22 cellular contexts compared by ENCODE assay signal in genomic region chr16:89417352-89417751, GRCh38.
DNase-seq lines count a peak whose midpoint lies in the region; ATAC-seq, FAIRE-seq and TF ChIP-seq lines count a peak whose summit lies in the region.
"Had no signal": no experiment of that assay in that cellular context is flagged by ENCODE, and none has a peak within 500 bp of the region (broad histone marks: within the 10 kb centered on the region; RNA-seq: fewer than 3 reads in every experiment).

No MANE protein-coding gene starts in this region.

- no peaks in the 10 kb centered on the region for H3K27me3 ChIP-seq in CD4-positive, CD25-positive, alpha-beta regulatory T cell (ENCODE audit: control insufficient read depth, insufficient read depth, low read length)
- H3K27me3 ChIP-seq in H9 (ENCODE audit: insufficient read depth, low read length) (no peaks in the 10 kb centered on the region), colonic mucosa (no peaks in the 10 kb centered on the region)
- no peaks in the 10 kb centered on the region for H3K27me3 ChIP-seq in effector memory CD4-positive, alpha-beta T cell (replicated peaks; ENCODE audit: control insufficient read depth, insufficient read depth, low read length, poor library complexity, severe bottlenecking)
- H3K27me3 ChIP-seq: spleen, suprapubic skin had no signal

- no peak overlapping the region for H3K4ac ChIP-seq in H9 (ENCODE audit: low read depth, low read length)

- H4K91ac ChIP-seq in H9 (ENCODE audit: insufficient read length, low read depth, low read length) = no peak overlapping the region

- no peaks in the 10 kb centered on the region for H3K27me3 Mint-ChIP-seq in CD4-positive, CD25-positive, alpha-beta regulatory T cell
- no peaks in the 10 kb centered on the region for H3K27me3 Mint-ChIP-seq in H9 (ENCODE audit: low read depth)
- no peaks in the 10 kb centered on the region for H3K27me3 Mint-ChIP-seq in naive thymus-derived CD8-positive, alpha-beta T cell
- H3K27me3 Mint-ChIP-seq: IgD-negative memory B cell had no signal

- H3K23ac ChIP-seq in H9 (ENCODE audit: insufficient read length, low read depth, low read length) = no peak overlapping the region

- DNase-seq in CD4-positive, CD25-positive, alpha-beta regulatory T cell = no peak
- DNase-seq in H9 (no peak), colonic mucosa (peak; percentile 44), NCI-H187 treated with DMSO at 0.1 percent for 48 hours (lab: John Stamatoyannopoulos, UW) (no peak), H54 (ENCODE audit: insufficient read length, low spot score) (no peak), NCI-H1048 (lab: John Stamatoyannopoulos, UW) (no peak)
- no peak for DNase-seq in naive thymus-derived CD8-positive, alpha-beta T cell
- no peak for DNase-seq in effector memory CD4-positive, alpha-beta T cell
- DNase-seq: amygdala; MM.1S; natural killer cell; NCI-H187; NK-92 treated with Interleukin-12 subunit alpha and Interleukin-12 subunit beta, amount 100 ng/mL, for 24 hours; spleen; T-helper 1 cell; WERI-Rb-1 had no signal

- no peak overlapping the region for H2BK15ac ChIP-seq in H9 (ENCODE audit: low read depth, low read length)

- no peak overlapping the region for H4K8ac ChIP-seq in H9 (replicated peaks; ENCODE audit: insufficient read length, low read depth, low read length)

- H2AFZ ChIP-seq in H9 (ENCODE audit: low read length) = no peak overlapping the region

- peaks cover 13 to 84% (median 50%) of the 10 kb centered on the region in 4 donors for H3K4me1 Mint-ChIP-seq in CD4-positive, CD25-positive, alpha-beta regulatory T cell
- H3K4me1 Mint-ChIP-seq in H9 = peaks cover 31 to 32% of the 10 kb centered on the region in 2 experiments
- peaks cover 30 to 86% (median 80%) of the 10 kb centered on the region in 4 donors for H3K4me1 Mint-ChIP-seq in naive thymus-derived CD8-positive, alpha-beta T cell

- no peaks in the 10 kb centered on the region for H4K20me1 ChIP-seq in H9 (ENCODE audit: control insufficient read depth, insufficient read depth, insufficient read length)

- H3K9me3 Mint-ChIP-seq in CD4-positive, CD25-positive, alpha-beta regulatory T cell = no peaks in the 10 kb centered on the region
- H3K9me3 Mint-ChIP-seq in H9 = no peaks in the 10 kb centered on the region
- peaks cover 0 to 2% (median 0%) of the 10 kb centered on the region in 9 donors for H3K9me3 Mint-ChIP-seq in naive thymus-derived CD8-positive, alpha-beta T cell
- H3K9me3 Mint-ChIP-seq: IgD-negative memory B cell, natural killer cell had no signal

- H3T11ph ChIP-seq in H9 (ENCODE audit: low read length) = no peak overlapping the region

- H3K4me2 ChIP-seq in H9 (ENCODE audit: insufficient read depth, insufficient read length, low read length) = no peak overlapping the region

- peak overlapping the region in 2 of 3 donors; percentile 69 to 86 for H3K27ac Mint-ChIP-seq in CD4-positive, CD25-positive, alpha-beta regulatory T cell
- H3K27ac Mint-ChIP-seq in H9 = peak overlapping the region in 2 of 3 experiments; percentile 12 to 18; a peak in 1 of 7 replicates
- H3K27ac Mint-ChIP-seq in naive thymus-derived CD8-positive, alpha-beta T cell = peak overlapping the region in 6 of 10 donors; percentile 22 to 76 (median 42)
- H3K27ac Mint-ChIP-seq: natural killer cell had no signal

- no peak overlapping the region for H2BK12ac ChIP-seq in H9 (ENCODE audit: insufficient read length, low read depth, low read length)

- H3K79me2 ChIP-seq in H9 (ENCODE audit: insufficient read depth, low read length) = peaks cover 78% of the 10 kb centered on the region; the same call in 1 of the 2 replicates

- no peak overlapping the region for H2AK5ac ChIP-seq in H9 (ENCODE audit: insufficient read length, low read length)

- no peak overlapping the region for H3K56ac ChIP-seq in H9 (ENCODE audit: insufficient read length, low read depth, low read length)

- no peak overlapping the region for H2BK5ac ChIP-seq in H9 (ENCODE audit: insufficient read length, low read length)

- H3K36me3 Mint-ChIP-seq in CD4-positive, CD25-positive, alpha-beta regulatory T cell = peaks cover 10% of the 10 kb centered on the region
- peaks cover 6 to 22% (median 19%) of the 10 kb centered on the region in 3 experiments for H3K36me3 Mint-ChIP-seq in H9 (ENCODE audit: insufficient read depth in 1 of 3, low read depth in 3 of 3)
- H3K36me3 Mint-ChIP-seq in naive thymus-derived CD8-positive, alpha-beta T cell = peaks cover 0 to 46% (median 4%) of the 10 kb centered on the region in 3 donors

- H3K4me3 ChIP-seq in CD4-positive, CD25-positive, alpha-beta regulatory T cell (ENCODE audit: low read depth, low read length) = no peak overlapping the region
- H3K4me3 ChIP-seq in colonic mucosa = no peak overlapping the region
- no peak overlapping the region for H3K4me3 ChIP-seq in effector memory CD4-positive, alpha-beta T cell (ENCODE audit: insufficient read depth, low read depth, low read length, poor library complexity, severe bottlenecking)
- H3K4me3 ChIP-seq: HAP-1, prostate gland, spleen, suprapubic skin had no signal

- H3K9me3 ChIP-seq in CD4-positive, CD25-positive, alpha-beta regulatory T cell (ENCODE audit: control insufficient read depth in 2 of 2, low read length in 2 of 2) = no peaks in the 10 kb centered on the region
- H3K9me3 ChIP-seq in H9 (ENCODE audit: control insufficient read depth, low read depth, low read length) (no peaks in the 10 kb centered on the region), colonic mucosa (no peaks in the 10 kb centered on the region)
- H3K9me3 ChIP-seq in effector memory CD4-positive, alpha-beta T cell (ENCODE audit: control insufficient read depth, low read length) = no peaks in the 10 kb centered on the region
- H3K9me3 ChIP-seq: HAP-1, prostate gland, spleen, suprapubic skin had no signal

- H3K23me2 ChIP-seq in H9 (ENCODE audit: insufficient read length, low read depth, low read length, poor library complexity, severe bottlenecking) = no peaks in the 10 kb centered on the region

- peaks cover 23% of the 10 kb centered on the region for H3K36me3 ChIP-seq in CD4-positive, CD25-positive, alpha-beta regulatory T cell (ENCODE audit: control insufficient read depth, insufficient read depth, low read length)
- no peaks in the 10 kb centered on the region for H3K36me3 ChIP-seq in colonic mucosa
- H3K36me3 ChIP-seq in effector memory CD4-positive, alpha-beta T cell (ENCODE audit: control insufficient read depth, insufficient read depth, low read length) = no peaks in the 10 kb centered on the region
- H3K36me3 ChIP-seq: prostate gland, suprapubic skin, WERI-Rb-1 had no signal

- TF ChIP-seq POLR2A in H54 (IDR thresholded peaks at IDR 0.05; ENCODE audit: low read depth, low read length) = no peak

- no peak for FAIRE-seq in H54 (lab: Jason Lieb, UNC)
- FAIRE-seq: D721Med had no signal

- H3K9ac ChIP-seq in H9 (ENCODE audit: extremely low read depth, insufficient read length, low read length) (no peak overlapping the region), colonic mucosa (ENCODE audit: low read depth in 2 of 2, low read length in 2 of 2) (no peak overlapping the region)

- H3K4me1 ChIP-seq in CD4-positive, CD25-positive, alpha-beta regulatory T cell (ENCODE audit: control insufficient read depth, insufficient read depth, low read length, poor library complexity, severe bottlenecking) = peaks cover 69% of the 10 kb centered on the region
- H3K4me1 ChIP-seq in H9 (ENCODE audit: insufficient read depth, low read length) = 0 out of 2 replicates have a peak, but pooled peaks cover 2% of the 10 kb centered on the region
- peaks cover 10% of the 10 kb centered on the region for H3K4me1 ChIP-seq in colonic mucosa
- peaks cover 20% of the 10 kb centered on the region for H3K4me1 ChIP-seq in effector memory CD4-positive, alpha-beta T cell (ENCODE audit: control insufficient read depth, insufficient read depth, low read length, poor library complexity, severe bottlenecking)
- H3K4me1 ChIP-seq: prostate gland had no signal

- H3K4me3 Mint-ChIP-seq in CD4-positive, CD25-positive, alpha-beta regulatory T cell = peak overlapping the region in 1 of 4 donors; percentile 31
- H3K4me3 Mint-ChIP-seq in H9 = no peak overlapping the region
- peak overlapping the region in 5 of 10 donors; percentile 3 to 29 (median 17) for H3K4me3 Mint-ChIP-seq in naive thymus-derived CD8-positive, alpha-beta T cell
- H3K4me3 Mint-ChIP-seq: natural killer cell had no signal

- no peak overlapping the region for H4K5ac ChIP-seq in H9 (ENCODE audit: insufficient read length, low read depth, low read length)

- POLR2A ChIA-PET in naive thymus-derived CD8-positive, alpha-beta T cell (lab: Charles Lee) = no interaction called here

- no peak overlapping the region for H3K18ac ChIP-seq in H9 (ENCODE audit: insufficient read length, low read depth, low read length)

- H3K27ac ChIP-seq in CD4-positive, CD25-positive, alpha-beta regulatory T cell (ENCODE audit: insufficient read depth, low read length, poor library complexity, severe bottlenecking) = no peak overlapping the region
- H3K27ac ChIP-seq in H9 (ENCODE audit: insufficient read length, low read depth, low read length) = no peak overlapping the region
- H3K27ac ChIP-seq in colonic mucosa = no peak overlapping the region
- no peak overlapping the region for H3K27ac ChIP-seq in effector memory CD4-positive, alpha-beta T cell (ENCODE audit: insufficient read depth, low read length, poor library complexity, severe bottlenecking)
- H3K27ac ChIP-seq: HL-60, prostate gland, spleen, suprapubic skin, WERI-Rb-1 had no signal

- intact Hi-C loops in colonic mucosa (cut with DNase I) = no loop called here

- WGBS in H9 (ENCODE audit: extremely low coverage, insufficient read length, low lambda C conversion rate) = no CpG with 5 or more reads among the region's 7 CpGs

- H3K14ac ChIP-seq in H9 (ENCODE audit: insufficient read depth, low read length) = no peak overlapping the region

- no peak overlapping the region for H2BK20ac ChIP-seq in H9 (ENCODE audit: low read depth, low read length, poor library complexity, severe bottlenecking)

- peaks cover 9% of the 10 kb centered on the region for H3K79me1 ChIP-seq in H9 (ENCODE audit: insufficient read depth, low read depth, low read length, poor library complexity, severe bottlenecking)

- TF ChIP-seq CTCF in H9 (conservative IDR thresholded peaks at IDR 0.05) (no peak), colonic mucosa (IDR thresholded peaks at IDR 0.05) (no peak)

- no peak overlapping the region for H2BK120ac ChIP-seq in H9 (ENCODE audit: low read depth, low read length, poor library complexity, severe bottlenecking)

- no peak for ATAC-seq in CD4-positive, CD25-positive, alpha-beta regulatory T cell (ENCODE audit: low read depth in 2 of 2)
- no peak for ATAC-seq in naive thymus-derived CD8-positive, alpha-beta T cell
- ATAC-seq: natural killer cell had no signal

Comparison
In these comparisons a context has a peak if more than half of its experiments do, and no peak if none do; other contexts are left out.
1. H3K27ac Mint-ChIP-seq: peak in every context shown above with its lines; median percentile 78 in CD4-positive, CD25-positive, alpha-beta regulatory T cell; 42 in naive thymus-derived CD8-positive, alpha-beta T cell; 15 in H9.